14 cellular contexts compared by ENCODE assay signal in genomic region chr11:134472188-134472455, GRCh38.
DNase-seq lines count a peak whose midpoint lies in the region.
"Had no signal": no experiment of that assay in that cellular context is flagged by ENCODE, and none has a peak within 500 bp of the region (broad histone marks: within the 10 kb centered on the region; RNA-seq: fewer than 3 reads in every experiment).

No MANE protein-coding gene starts in this region.

- H3K23ac ChIP-seq in neuronal stem cell (ENCODE audit: low read depth, low read length, poor library complexity), result no peak overlapping the region

- no peaks in the 10 kb centered on the region for H3K79me1 ChIP-seq in neuronal stem cell (ENCODE audit: low read depth, low read length)

- H3K4ac ChIP-seq in neuronal stem cell (ENCODE audit: low read length), result no peak overlapping the region

- no peak overlapping the region for H3K14ac ChIP-seq in neuronal stem cell (ENCODE audit: low read length)

- no peak overlapping the region for H2BK15ac ChIP-seq in neuronal stem cell (ENCODE audit: low read length)

- in situ Hi-C loops in G401 (cut with HindIII; ENCODE audit: low sequenced_read_pairs), result no loop called here

- no peak overlapping the region for H3K9ac ChIP-seq in neuronal stem cell (ENCODE audit: low read depth, low read length, poor library complexity)

- H2BK120ac ChIP-seq in neuronal stem cell (ENCODE audit: low read depth, low read length), result no peak overlapping the region

- peak overlapping the region; percentile 70 for H2BK5ac ChIP-seq in neuronal stem cell (ENCODE audit: low read length)

- H3K4me3 ChIP-seq in neuronal stem cell (ENCODE audit: low read length in 2 of 2), result no peak overlapping the region
- H3K4me3 ChIP-seq: A549, GM23338, K562 had no signal

- peak; percentile 66 for DNase-seq in G401 (ENCODE audit: low spot score)
- peak; percentile 33 for DNase-seq in cerebellum (ENCODE audit: low spot score)
- no peak for DNase-seq in neuronal stem cell (ENCODE audit: low spot score)
- no peak for DNase-seq in 8988T
- no peak for DNase-seq in NCI-H526 treated with DMSO at 0.1 percent for 48 hours (lab: John Stamatoyannopoulos, UW)
- no peak for DNase-seq in activated CD8-positive, alpha-beta memory T cell treated with anti-CD3 and anti-CD28 coated beads, Interleukin-2, amount 50 U/mL, for 4 hours
- DNase-seq: AML-193, Calu3, GDM1, HCEC 1CT, IMR-90 had no signal

- no peak overlapping the region for H3K27ac ChIP-seq in neuronal stem cell (replicated peaks; ENCODE audit: low read length)
- H3K27ac ChIP-seq: A549 had no signal

- no peaks in the 10 kb centered on the region for H3K36me3 ChIP-seq in neuronal stem cell (replicated peaks in 1 of 2; ENCODE audit: control insufficient read depth in 2 of 2, insufficient read depth in 2 of 2, low read length in 2 of 2)

- H4K8ac ChIP-seq in neuronal stem cell (ENCODE audit: low read depth, low read length), result no peak overlapping the region

- no peak overlapping the region for H4K91ac ChIP-seq in neuronal stem cell (ENCODE audit: low read depth, low read length, poor library complexity)

- no peak overlapping the region for H3K18ac ChIP-seq in neuronal stem cell (ENCODE audit: low read length)

- no peak overlapping the region for H2AK5ac ChIP-seq in neuronal stem cell (ENCODE audit: low read depth, low read length)

- H3K4me2 ChIP-seq in neuronal stem cell (ENCODE audit: insufficient read depth, low read length, poor library complexity, severe bottlenecking), result no peak overlapping the region
- H3K4me2 ChIP-seq: A549, GM23338 had no signal

- peaks cover 0 to 16% (median 0%) of the 10 kb centered on the region in 3 experiments for H3K27me3 ChIP-seq in neuronal stem cell (ENCODE audit: control insufficient read depth in 3 of 3, insufficient read depth in 3 of 3, low read depth in 1 of 3, low read length in 3 of 3)

- H3K4me1 ChIP-seq in neuronal stem cell (ENCODE audit: control insufficient read depth in 2 of 2, insufficient read depth in 1 of 2, low read depth in 1 of 2, low read length in 2 of 2), result no peaks in the 10 kb centered on the region
- H3K4me1 ChIP-seq: A549 had no signal

- peaks cover 0 to 2% of the 10 kb centered on the region in 2 donors for H3K9me3 ChIP-seq in neuronal stem cell (replicated peaks in 1 of 2; ENCODE audit: control insufficient read depth in 2 of 2, insufficient read depth in 1 of 2, low read depth in 1 of 2, low read length in 2 of 2)
- H3K9me3 ChIP-seq: A549 had no signal

- H2AFZ ChIP-seq in neuronal stem cell (ENCODE audit: low read length), result no peak overlapping the region
- H2AFZ ChIP-seq: GM23338 had no signal

- H2BK12ac ChIP-seq in neuronal stem cell (ENCODE audit: low read length), result no peak overlapping the region

Comparison
In these comparisons a context has a peak if more than half of its experiments do, and no peak if none do; other contexts are left out.
1. DNase-seq: peak in G401 (single experiment) and cerebellum (single experiment); none in neuronal stem cell (single experiment), 8988T (single experiment), NCI-H526 treated with DMSO at 0.1 percent for 48 hours (single experiment) and activated CD8-positive, alpha-beta memory T cell treated with anti-CD3 and anti-CD28 coated beads, Interleukin-2, amount 50 U/mL, for 4 hours (single experiment).